Comparison of ENCODE assay signal across 22 cellular contexts in the genomic region with DNA sequence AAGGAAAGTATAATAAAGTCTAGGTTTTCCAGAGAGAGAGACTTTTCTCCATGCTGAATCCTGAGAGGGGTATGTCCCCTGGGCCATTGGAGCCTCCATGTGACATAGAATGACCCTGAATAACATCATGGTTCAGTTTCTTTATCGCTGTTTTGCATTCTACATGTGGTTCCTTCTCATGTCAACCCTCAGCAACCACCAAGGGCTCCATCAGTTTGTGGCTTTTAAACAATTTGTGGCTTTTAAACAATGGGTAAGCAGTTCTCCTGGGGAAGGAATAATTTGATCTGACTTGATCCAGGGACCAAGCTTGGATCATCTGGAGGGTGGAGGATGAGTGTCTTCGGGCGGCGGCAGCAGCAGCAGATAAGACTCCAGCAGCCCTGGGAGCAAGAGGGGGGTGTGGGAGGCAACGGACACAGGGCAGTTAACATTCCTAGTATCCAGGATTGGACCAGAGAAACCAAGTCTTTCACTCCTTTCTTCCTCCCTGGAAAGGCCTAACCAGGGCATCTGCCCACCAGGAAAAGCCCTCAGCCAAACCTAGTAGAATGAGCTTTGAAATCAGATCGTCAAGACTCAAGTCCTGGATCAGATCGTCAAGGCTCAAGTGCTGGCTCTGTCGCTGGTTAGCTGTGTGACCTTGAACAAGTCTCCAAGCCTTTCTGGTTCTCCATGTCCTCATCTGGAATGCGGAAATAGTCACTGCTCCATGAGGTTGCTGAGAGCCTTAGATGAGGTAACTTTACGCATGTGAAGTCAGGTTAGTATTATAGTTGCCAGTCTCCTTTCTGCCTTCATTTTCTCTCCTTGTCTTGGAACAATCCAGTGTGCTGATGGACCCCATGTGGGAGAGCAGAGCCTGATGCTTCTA.
"Had no signal": no experiment of that assay in that cellular context is flagged by ENCODE, and none has a peak within 500 bp of the region (broad histone marks: within the 10 kb centered on the region; RNA-seq: fewer than 3 reads in every experiment).

No MANE protein-coding gene starts in this region.

- H3K9me3 ChIP-seq: breast epithelium, left ventricle myocardium inferior, tibial nerve had no signal

- H3K4me1 ChIP-seq: breast epithelium, left ventricle myocardium inferior, tibial nerve had no signal

- H3K27ac ChIP-seq: breast epithelium, left ventricle myocardium inferior, tibial nerve had no signal

- FAIRE-seq: endometrium, frontal cortex had no signal

- H3K36me3 ChIP-seq: breast epithelium, left ventricle myocardium inferior, tibial nerve had no signal

- H3K27me3 ChIP-seq: breast epithelium, tibial nerve had no signal

- ATAC-seq: sciatic nerve had no signal

- H3K4me3 ChIP-seq: breast epithelium, left ventricle myocardium inferior, tibial nerve had no signal

- DNase-seq: activated CD4-positive, alpha-beta T cell treated with anti-CD3 and anti-CD28 coated beads, Interleukin-2, amount 50 U/mL, for 1 hour; activated CD4-positive, CD25-positive, alpha-beta regulatory T cell treated with anti-CD3 and anti-CD28 coated beads, Interleukin-2, amount 50 U/mL, for 72 hours; activated CD8-positive, alpha-beta memory T cell treated with anti-CD3 and anti-CD28 coated beads for 24 hours; activated CD8-positive, alpha-beta memory T cell treated with anti-CD3 and anti-CD28 coated beads, Interleukin-2, amount 50 U/mL, for 48 hours; activated effector memory CD4-positive, alpha-beta T cell treated with Interleukin-2 at 50 U/mL for 16 hours; activated naive CD4-positive, alpha-beta T cell treated with anti-CD3 and anti-CD28 coated beads, Interleukin-2, amount 50 U/mL, for 16 hours; activated T-cell treated with anti-CD3 and anti-CD28 coated beads, Interleukin-2, amount 50 U/mL, for 48 hours; cerebellar nuclear complex; cortex of kidney; left ventricle myocardium inferior; mammary epithelial cell; naive B cell; stimulated activated CD4-positive, alpha-beta T cell treated with anti-CD3 and anti-CD28 coated beads, Interleukin-12 subunit alpha, Interleukin-12 subunit beta, amount 100 ng/mL, for 4 hours; stimulated activated CD4-positive, alpha-beta T cell treated with anti-CD3 and anti-CD28 coated beads, Interleukin-1b, Interleukin-23, amount 100 ng/mL, for 48 hours; stimulated activated CD8-positive, alpha-beta memory T cell treated with anti-CD3 and anti-CD28 coated beads, Interleukin-4, amount 100 ng/mL, for 48 hours; stimulated activated naive CD4-positive, alpha-beta T cell; substantia nigra had no signal
